In genomic region chr2:130137118-130137517, GRCh38 we compare ENCODE assay signal across 11 cellular contexts. TPM values are rescaled to one million over a fixed set of nuclear protein-coding genes. Genes with fewer than 3 reads are reported as not detected.
"Had no signal": no experiment of that assay in that cellular context is flagged by ENCODE, and none has a peak within 500 bp of the region (broad histone marks: within the 10 kb centered on the region; RNA-seq: fewer than 3 reads in every experiment).

No MANE protein-coding gene starts in this region.

RNA-seq across cellular contexts. Expression of gene CCDC74B, which starts 7.8 kb away (rescaled TPM):
- total RNA-seq: psoas muscle had no signal
- polyA plus RNA-seq: naive thymus-derived CD4-positive, alpha-beta T cell had no signal

RNA-seq across cellular contexts. Expression of gene POTEF, which starts 8.1 kb away (rescaled TPM):
- total RNA-seq: naive thymus-derived CD4-positive, alpha-beta T cell; natural killer cell; occipital lobe; osteoblast; psoas muscle; renal cortical epithelial cell; spleen; suprapubic skin; transverse colon; upper lobe of left lung; urinary bladder had no signal
- polyA plus RNA-seq: psoas muscle, spleen, urinary bladder had no signal
